ENCODE assay signal across 8 cellular contexts in the genomic region with DNA sequence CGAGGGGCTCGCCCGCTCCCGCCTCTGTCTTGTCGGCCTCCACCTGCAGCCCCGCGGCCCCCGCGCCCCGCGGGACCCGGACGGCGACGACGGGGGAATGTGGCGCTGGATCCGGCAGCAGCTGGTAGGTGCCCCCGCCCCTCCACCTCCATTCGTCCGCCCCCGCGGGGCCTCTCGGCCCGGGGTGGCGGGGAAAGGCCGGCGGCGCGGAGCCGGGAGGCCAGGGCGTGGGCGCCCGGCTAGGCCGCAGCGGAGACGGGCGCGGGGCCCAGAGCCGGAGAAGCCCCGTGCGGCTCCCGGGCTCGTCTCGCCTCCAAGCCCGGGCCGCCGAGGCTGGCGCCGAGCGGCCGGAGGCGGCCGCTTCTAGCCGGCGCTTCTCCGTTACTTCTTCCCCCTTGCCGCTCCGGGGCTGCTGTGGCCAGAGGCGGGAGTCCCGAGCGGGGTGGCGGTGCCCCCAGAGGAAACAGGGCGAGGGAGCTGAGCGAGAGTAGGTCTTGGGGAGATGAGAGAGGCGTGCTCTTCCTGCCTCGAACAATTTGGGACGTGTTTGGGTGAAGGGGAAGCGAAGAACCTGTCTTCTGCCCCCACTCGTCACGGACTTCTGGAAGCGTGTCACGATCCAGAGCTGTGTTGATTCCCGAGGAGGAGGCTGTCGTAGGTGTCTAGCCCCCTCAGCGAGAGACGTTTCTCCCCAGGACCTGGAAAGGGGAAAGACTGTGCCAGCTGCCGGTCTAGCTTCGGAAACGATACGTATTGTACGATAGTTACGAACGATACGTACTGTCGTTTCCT. TPM values are rescaled to one million over a fixed set of nuclear protein-coding genes. Genes with fewer than 3 reads are reported as not detected.
DNase-seq lines count a peak whose midpoint lies in the region; ATAC-seq, FAIRE-seq and TF ChIP-seq lines count a peak whose summit lies in the region.

No MANE protein-coding gene starts in this region.

- no peak for TF ChIP-seq CTCF in cardiac muscle cell (IDR thresholded peaks at IDR 0.05; ENCODE audit: low read depth, low read length)

- ATAC-seq in GM19438 (IDR thresholded peaks at IDR 0.05; ENCODE audit: low read depth, unreplicated experiment) (peak; percentile 39), HG03520 (IDR thresholded peaks at IDR 0.05; ENCODE audit: unreplicated experiment) (peak; percentile 28)

- CTCF ChIA-PET in CD8-positive, alpha-beta memory T cell (lab: Charles Lee) = interaction anchor here (0.7 to 2.4 kb wide), 2 partner anchors 13 to 43 kb away, joined by 3 to 9 read pairs; no protein-coding TSS in a partner anchor

- H3K4me1 Mint-ChIP-seq in CD8-positive, alpha-beta memory T cell = peaks cover 42 to 46% (median 46%) of the 10 kb centered on the region in 3 donors
- H3K4me1 Mint-ChIP-seq in activated naive CD8-positive, alpha-beta T cell (ENCODE audit: low read depth) = peaks cover 35% of the 10 kb centered on the region

- no peaks in the 10 kb centered on the region for H3K27me3 ChIP-seq in CD8-positive, alpha-beta memory T cell (ENCODE audit: insufficient read depth, low read length, poor library complexity, severe bottlenecking)
- H3K27me3 ChIP-seq in SJCRH30 (no peaks in the 10 kb centered on the region), cardiac muscle cell (peaks cover 20% of the 10 kb centered on the region)

- H3K27me3 Mint-ChIP-seq in CD8-positive, alpha-beta memory T cell = peaks cover 0 to 2% of the 10 kb centered on the region in 2 donors
- no peaks in the 10 kb centered on the region for H3K27me3 Mint-ChIP-seq in activated naive CD8-positive, alpha-beta T cell

- peaks cover 0 to 21% (median 6%) of the 10 kb centered on the region in 3 donors for H3K36me3 Mint-ChIP-seq in CD8-positive, alpha-beta memory T cell
- peaks cover 3% of the 10 kb centered on the region for H3K36me3 Mint-ChIP-seq in activated naive CD8-positive, alpha-beta T cell

- peak overlapping the region; percentile 94 to 97 (median 97) for H3K27ac Mint-ChIP-seq in CD8-positive, alpha-beta memory T cell
- H3K27ac Mint-ChIP-seq in activated naive CD8-positive, alpha-beta T cell = peak overlapping the region; percentile 97

- H3K4me3 Mint-ChIP-seq in CD8-positive, alpha-beta memory T cell = peak overlapping the region; percentile 95 to 99 (median 96)
- H3K4me3 Mint-ChIP-seq in activated naive CD8-positive, alpha-beta T cell = peak overlapping the region; percentile 92

- no peaks in the 10 kb centered on the region for H3K36me3 ChIP-seq in CD8-positive, alpha-beta memory T cell (ENCODE audit: insufficient read depth, low read length)
- H3K36me3 ChIP-seq in SJCRH30 (no peaks in the 10 kb centered on the region), cardiac muscle cell (no peaks in the 10 kb centered on the region)

- DNase-seq in CD8-positive, alpha-beta memory T cell = peak; percentile 15 to 64 (median 49)
- DNase-seq in SJCRH30 = peak; percentile 51 to 65
- DNase-seq in cardiac muscle cell (ENCODE audit: low read depth in 1 of 2, low spot score in 1 of 2) = peak; percentile 56 to 64
- DNase-seq in pons (ENCODE audit: low spot score) = peak; percentile 45
- peak; percentile 55 for DNase-seq in urothelium cell line (ENCODE audit: low spot score)

- H3K4me1 ChIP-seq in CD8-positive, alpha-beta memory T cell (ENCODE audit: insufficient read depth, low read length) = peaks cover 38% of the 10 kb centered on the region
- H3K4me1 ChIP-seq in SJCRH30 (peaks cover 2% of the 10 kb centered on the region; the same call in 1 of the 2 replicates), cardiac muscle cell (ENCODE audit: low read depth) (peaks cover 12% of the 10 kb centered on the region)

- H3K4me3 ChIP-seq in CD8-positive, alpha-beta memory T cell (ENCODE audit: low read length) = peak overlapping the region; percentile 86
- H3K4me3 ChIP-seq in SJCRH30 (peak overlapping the region; percentile 94), cardiac muscle cell (peak overlapping the region; percentile 99)

- no peaks in the 10 kb centered on the region for H3K9me3 ChIP-seq in CD8-positive, alpha-beta memory T cell (ENCODE audit: low read length)
- H3K9me3 ChIP-seq in SJCRH30 (replicated peaks) = no peaks in the 10 kb centered on the region
- H3K9me3 ChIP-seq in cardiac muscle cell (ENCODE audit: low read depth) = no peaks in the 10 kb centered on the region

- no peak for FAIRE-seq in urothelium cell line (lab: Jason Lieb, UNC)

- H3K27ac ChIP-seq in CD8-positive, alpha-beta memory T cell (ENCODE audit: low read depth, low read length) = peak overlapping the region; percentile 92
- H3K27ac ChIP-seq in SJCRH30 = peak overlapping the region; percentile 67
- H3K27ac ChIP-seq in cardiac muscle cell = peak overlapping the region; percentile 98

- H3K9me3 Mint-ChIP-seq in CD8-positive, alpha-beta memory T cell = no peaks in the 10 kb centered on the region
- no peaks in the 10 kb centered on the region for H3K9me3 Mint-ChIP-seq in activated naive CD8-positive, alpha-beta T cell (ENCODE audit: low read depth)

- POLR2A ChIA-PET in CD8-positive, alpha-beta memory T cell (lab: Charles Lee) = interaction anchor here (0.5 to 1.4 kb wide), 5 partner anchors 30 to 844 kb away, joined by 3 to 5 read pairs (median 3); no protein-coding TSS in a partner anchor

RNA-seq across cellular contexts. Expression of gene ATP11B, which starts 0.6 kb away (rescaled TPM):
- total RNA-seq in CD8-positive, alpha-beta memory T cell = 10 to 100 TPM; 76.4 to 78.2 TPM
- 47.0 TPM for polyA plus RNA-seq in CD8-positive, alpha-beta memory T cell
- 69.7 and 73.9 TPM in 2 replicates for total RNA-seq in SJCRH30 (2014; rRNA removed; shearing (Covaris generic))
- 44.9 and 79.0 TPM in 2 replicates for total RNA-seq in cardiac muscle cell
- 11.9 and 17.9 TPM in 2 replicates for polyA plus RNA-seq in cardiac muscle cell

Comparison
In these comparisons a context has a peak if more than half of its experiments do, and no peak if none do; other contexts are left out.
1. Peak in every context shown above with its lines: DNase-seq, ATAC-seq, H3K4me3 ChIP-seq and H3K27ac ChIP-seq.